ENCODE assay signal across 1 cellular context in the genomic region with DNA sequence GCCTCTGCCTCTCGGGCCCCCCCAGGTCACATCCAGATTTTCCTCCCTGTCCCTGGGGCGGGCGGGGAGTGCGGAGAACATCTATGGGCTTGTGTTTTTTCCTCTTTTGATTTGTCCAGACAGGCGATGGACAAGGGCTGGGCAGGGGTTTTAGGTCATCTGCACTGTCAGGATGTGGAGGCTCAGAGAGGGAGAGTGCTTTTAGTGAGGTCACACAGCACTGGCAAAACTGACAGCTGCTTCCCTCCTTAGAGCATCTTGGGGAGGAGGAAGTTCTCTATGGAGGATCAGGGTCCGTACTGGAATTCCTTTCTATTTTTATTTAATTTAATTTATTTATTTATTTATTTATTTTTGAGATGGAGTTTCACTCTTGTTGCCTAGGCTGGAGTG.
TF ChIP-seq lines count a peak whose summit lies in the region.

No MANE protein-coding gene starts in this region.

TF ChIP-seq in SK-N-SH, 30 proteins besides CTCF, POLR2A, EP300 and RAD21 (continued from another document):
- no peak for TF ChIP-seq REST (IDR thresholded peaks at IDR 0.05; ENCODE audit: low read depth, low read length)
